In the genomic region with DNA sequence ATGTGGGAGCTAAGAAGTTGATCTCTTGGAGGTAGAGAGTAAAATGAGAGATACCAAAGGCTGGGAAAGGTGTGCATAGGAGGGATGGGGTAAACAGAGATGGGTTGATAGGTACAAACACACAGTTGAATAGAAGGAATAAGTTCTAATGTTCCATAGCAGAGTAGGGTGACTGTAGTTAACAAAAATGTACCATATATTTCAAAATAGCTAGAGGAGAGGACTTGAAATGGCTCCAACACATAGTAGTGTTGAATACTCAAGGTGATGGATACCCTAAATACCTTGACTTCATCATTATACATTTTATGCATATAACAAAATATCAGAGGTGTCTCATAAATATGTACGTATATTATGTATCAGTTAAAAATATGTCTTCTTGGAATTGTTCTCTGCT, we compare ENCODE assay signal across 21 cellular contexts.
"Had no signal": no experiment of that assay in that cellular context is flagged by ENCODE, and none has a peak within 500 bp of the region (broad histone marks: within the 10 kb centered on the region; RNA-seq: fewer than 3 reads in every experiment).

No MANE protein-coding gene starts in this region.

- H3K27me3 ChIP-seq: breast epithelium, colonic mucosa, esophagus squamous epithelium, spleen, tibial nerve had no signal

- DNase-seq: activated B cell treated with CpG ODN at 0.5 μM for 24 hours; activated CD4-positive, alpha-beta T cell treated with anti-CD3 and anti-CD28 coated beads, Interleukin-2, amount 50 U/mL, for 1 hour; activated CD8-positive, alpha-beta T cell treated with anti-CD3 and anti-CD28 coated beads for 36 hours; activated T-cell treated with anti-CD3 and anti-CD28 coated beads, Interleukin-2, amount 50 U/mL, for 4 hours; colonic mucosa; effector CD8-positive, alpha-beta T cell; esophagus squamous epithelium; left colon; mammary epithelial cell; naive B cell; occipital lobe; right cardiac atrium; spleen; stimulated activated naive CD4-positive, alpha-beta T cell treated with Interleukin-2 at 50 U/mL for 16 hours; T-helper 2 cell had no signal

- H3K27me3 Mint-ChIP-seq: activated B cell treated with CpG ODN at 0.5 μM for 24 hours; activated CD8-positive, alpha-beta T cell treated with anti-CD3 and anti-CD28 coated beads for 36 hours; activated naive CD4-positive, alpha-beta T cell treated with anti-CD3 and anti-CD28 coated beads, Interleukin-2, amount 50 U/mL, for 24 hours; activated T-helper 17 cell treated with anti-CD3 and anti-CD28 coated beads, Interleukin-2, amount 50 U/mL, for 72 hours; central memory CD8-positive, alpha-beta T cell; naive B cell had no signal

- H3K9me3 ChIP-seq: breast epithelium, colonic mucosa, esophagus squamous epithelium, spleen, tibial nerve had no signal

- H3K4me3 Mint-ChIP-seq: activated B cell treated with CpG ODN at 0.5 μM for 24 hours; activated CD8-positive, alpha-beta T cell treated with anti-CD3 and anti-CD28 coated beads for 36 hours; activated naive CD4-positive, alpha-beta T cell treated with anti-CD3 and anti-CD28 coated beads, Interleukin-2, amount 50 U/mL, for 24 hours; activated T-cell treated with anti-CD3 and anti-CD28 coated beads, Interleukin-2, amount 50 U/mL, for 4 hours; activated T-helper 17 cell treated with anti-CD3 and anti-CD28 coated beads, Interleukin-2, amount 50 U/mL, for 72 hours; central memory CD8-positive, alpha-beta T cell; naive B cell had no signal

- H3K27ac ChIP-seq: breast epithelium, colonic mucosa, epithelial cell of prostate, esophagus squamous epithelium, spleen, tibial nerve had no signal

- H3K27ac Mint-ChIP-seq: activated B cell treated with CpG ODN at 0.5 μM for 24 hours; activated CD8-positive, alpha-beta T cell treated with anti-CD3 and anti-CD28 coated beads for 36 hours; activated naive CD4-positive, alpha-beta T cell treated with anti-CD3 and anti-CD28 coated beads, Interleukin-2, amount 50 U/mL, for 24 hours; activated T-helper 17 cell treated with anti-CD3 and anti-CD28 coated beads, Interleukin-2, amount 50 U/mL, for 72 hours; naive B cell had no signal

- H3K4me1 ChIP-seq: breast epithelium, colonic mucosa, esophagus squamous epithelium, spleen, tibial nerve had no signal

- H3K4me1 Mint-ChIP-seq: activated B cell treated with CpG ODN at 0.5 μM for 24 hours; activated naive CD4-positive, alpha-beta T cell treated with anti-CD3 and anti-CD28 coated beads, Interleukin-2, amount 50 U/mL, for 24 hours; activated T-helper 17 cell treated with anti-CD3 and anti-CD28 coated beads, Interleukin-2, amount 50 U/mL, for 72 hours; central memory CD8-positive, alpha-beta T cell; naive B cell had no signal

- H3K36me3 ChIP-seq: breast epithelium, colonic mucosa, esophagus squamous epithelium, spleen, tibial nerve had no signal

- ATAC-seq: activated CD8-positive, alpha-beta T cell treated with anti-CD3 and anti-CD28 coated beads for 36 hours; activated T-cell treated with anti-CD3 and anti-CD28 coated beads, Interleukin-2, amount 50 U/mL, for 4 hours; activated T-helper 17 cell treated with anti-CD3 and anti-CD28 coated beads, Interleukin-2, amount 50 U/mL, for 72 hours; left colon; right cardiac atrium had no signal

- H3K36me3 Mint-ChIP-seq: activated naive CD4-positive, alpha-beta T cell treated with anti-CD3 and anti-CD28 coated beads, Interleukin-2, amount 50 U/mL, for 24 hours; naive B cell had no signal

- H3K4me3 ChIP-seq: breast epithelium, colonic mucosa, esophagus squamous epithelium, spleen, tibial nerve had no signal
